17 cellular contexts compared by ENCODE assay signal in the genomic region with DNA sequence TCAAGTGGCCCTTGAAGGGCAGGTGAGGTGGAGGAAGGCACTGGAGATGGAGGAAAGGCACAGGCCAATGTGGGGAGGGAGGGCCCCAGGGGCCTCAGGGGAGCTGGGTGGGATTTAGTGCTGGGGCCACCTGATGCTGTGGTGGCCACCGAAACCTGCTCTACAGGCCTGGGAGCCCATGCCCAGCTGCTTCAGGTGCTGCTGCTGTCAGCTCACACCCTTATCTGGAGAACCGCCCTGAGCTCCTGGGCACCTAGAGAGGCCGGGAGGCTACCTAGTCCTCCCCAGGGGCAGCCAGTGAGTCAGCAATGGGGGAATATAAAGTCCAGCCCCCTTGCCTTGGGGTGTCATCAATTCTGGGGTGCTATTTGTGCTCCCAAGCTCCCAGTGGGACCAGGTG. TPM values are rescaled to one million over a fixed set of nuclear protein-coding genes. Genes with fewer than 3 reads are reported as not detected.
A peak's percentile ranks its signal among the peaks of the same experiment; 100 is the strongest.
DNase-seq lines count a peak whose midpoint lies in the region; ATAC-seq lines count a peak whose summit lies in the region.
"Had no signal": no experiment of that assay in that cellular context is flagged by ENCODE, and none has a peak within 500 bp of the region (broad histone marks: within the 10 kb centered on the region; RNA-seq: fewer than 3 reads in every experiment).

No MANE protein-coding gene starts in this region.

- peak; percentile 38 for ATAC-seq in esophagus mucosa
- ATAC-seq: CD8-positive, alpha-beta T cell; GM12878; HCT116; HepG2 had no signal

- H3K27ac ChIP-seq in substantia nigra (ENCODE audit: low read depth, low read length, poor library complexity, severe bottlenecking): peak overlapping the region; percentile 5
- H3K27ac ChIP-seq: 22Rv1, GM23248 had no signal

- DNase-seq in DMS153 (lab: John Stamatoyannopoulos, UW) (peak; percentile 46), DMS153 treated with DMSO at 0.1 percent for 48 hours (lab: John Stamatoyannopoulos, UW; ENCODE audit: unreplicated experiment) (no peak), NCI-H2171 treated with DMSO at 0.1 percent for 48 hours (lab: John Stamatoyannopoulos, UW) (peak; percentile 74), substantia nigra (lab: John Stamatoyannopoulos, UW) (no peak), SKM-1 treated with dmso at 0.1 percent for 144 hours (lab: John Stamatoyannopoulos, UW; ENCODE audit: unreplicated experiment) (no peak), retina (no peak)
- DNase-seq in stimulated activated CD4-positive, alpha-beta T cell treated with anti-CD3 and anti-CD28 coated beads, Interleukin-1b, Interleukin-23, amount 100 ng/mL, for 48 hours: no peak
- DNase-seq: Caco-2; CD8-positive, alpha-beta T cell; GM23248 had no signal

RNA-seq across cellular contexts. Expression of a gene that starts 12.2 kb away (rescaled TPM):
- 0.80 TPM for total RNA-seq in esophagus mucosa
- total RNA-seq: CD8-positive, alpha-beta T cell; GM12878; HepG2 had no signal

RNA-seq across cellular contexts. Expression of a gene that starts 17.7 kb away (rescaled TPM):
- not detected for total RNA-seq in esophagus mucosa
- total RNA-seq: Caco-2; CD8-positive, alpha-beta T cell; GM12878; GM23248; HepG2 had no signal

RNA-seq across cellular contexts. Expression of a gene that starts 39.4 kb away (rescaled TPM):
- total RNA-seq in esophagus mucosa: 0.08 TPM
- total RNA-seq: A673; Caco-2; CD8-positive, alpha-beta T cell; Daoy; GM12878; GM23248; HepG2 had no signal

RNA-seq across cellular contexts. Expression of a gene that starts 43.4 kb away (rescaled TPM):
- total RNA-seq in esophagus mucosa: 1.6 TPM
- total RNA-seq: A673; Caco-2; CD8-positive, alpha-beta T cell; GM12878; HepG2 had no signal

RNA-seq across cellular contexts. Expression of a gene that starts 57.2 kb away (rescaled TPM):
- not detected for total RNA-seq in esophagus mucosa
- total RNA-seq: A673; CD8-positive, alpha-beta T cell; Daoy; GM12878; GM23248 had no signal

Comparison
In these comparisons a context has a peak if more than half of its experiments do, and no peak if none do; other contexts are left out.
1. DNase-seq: peak in DMS153 (single experiment) and NCI-H2171 treated with DMSO at 0.1 percent for 48 hours (single experiment); none in DMS153 treated with DMSO at 0.1 percent for 48 hours (single experiment), substantia nigra (0 of 49), stimulated activated CD4-positive, alpha-beta T cell treated with anti-CD3 and anti-CD28 coated beads, Interleukin-1b, Interleukin-23, amount 100 ng/mL, for 48 hours (single experiment), SKM-1 treated with dmso at 0.1 percent for 144 hours (single experiment) and retina (single experiment).